Comparison of ENCODE assay signal across 1 cellular context in the genomic region with DNA sequence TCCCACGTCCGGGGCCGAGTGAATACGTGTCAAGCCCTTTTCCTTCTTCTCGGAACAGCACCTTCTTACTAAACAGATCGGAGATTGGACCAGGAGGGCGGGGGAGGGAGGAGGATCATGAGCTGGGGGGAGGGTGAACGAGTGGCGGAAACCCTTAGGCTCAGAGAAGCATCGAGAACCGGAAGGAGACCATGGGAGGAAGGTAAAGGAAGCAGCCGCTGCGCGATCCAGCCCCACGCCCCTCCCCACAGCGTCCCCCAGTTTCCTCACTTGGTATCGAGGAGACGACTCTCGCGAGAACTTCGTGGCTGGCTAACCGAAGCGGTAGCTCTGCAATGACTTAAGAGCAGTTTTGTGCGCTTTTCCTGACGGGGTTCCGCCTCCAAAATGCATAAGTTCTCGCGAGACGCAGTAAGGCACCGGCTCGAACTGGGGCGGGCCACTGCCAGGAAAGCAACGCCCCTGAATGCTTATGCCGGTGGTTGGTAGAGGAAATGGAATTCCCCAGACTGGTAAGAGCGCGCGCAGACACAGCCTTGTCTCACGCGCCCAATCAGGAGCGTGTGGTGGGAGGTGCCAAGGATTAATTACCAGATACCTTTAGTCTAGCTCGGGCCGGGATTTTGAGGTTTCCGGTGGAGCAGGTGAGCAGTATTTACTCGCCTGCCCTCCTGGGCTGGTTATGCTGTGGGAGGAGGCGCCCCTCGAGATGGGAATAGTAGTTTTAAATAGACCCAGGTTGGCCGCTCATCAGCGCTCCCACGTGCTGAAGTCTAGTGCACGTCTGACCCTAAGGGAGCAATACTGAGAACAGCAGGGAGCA.
TF ChIP-seq lines count a peak whose summit lies in the region.

No MANE protein-coding gene starts in this region.

TF ChIP-seq in HEK293, 187 proteins besides CTCF, POLR2A, EP300 and RAD21 (continued from another document and continues in another):
- TF ChIP-seq, protein P1, sequence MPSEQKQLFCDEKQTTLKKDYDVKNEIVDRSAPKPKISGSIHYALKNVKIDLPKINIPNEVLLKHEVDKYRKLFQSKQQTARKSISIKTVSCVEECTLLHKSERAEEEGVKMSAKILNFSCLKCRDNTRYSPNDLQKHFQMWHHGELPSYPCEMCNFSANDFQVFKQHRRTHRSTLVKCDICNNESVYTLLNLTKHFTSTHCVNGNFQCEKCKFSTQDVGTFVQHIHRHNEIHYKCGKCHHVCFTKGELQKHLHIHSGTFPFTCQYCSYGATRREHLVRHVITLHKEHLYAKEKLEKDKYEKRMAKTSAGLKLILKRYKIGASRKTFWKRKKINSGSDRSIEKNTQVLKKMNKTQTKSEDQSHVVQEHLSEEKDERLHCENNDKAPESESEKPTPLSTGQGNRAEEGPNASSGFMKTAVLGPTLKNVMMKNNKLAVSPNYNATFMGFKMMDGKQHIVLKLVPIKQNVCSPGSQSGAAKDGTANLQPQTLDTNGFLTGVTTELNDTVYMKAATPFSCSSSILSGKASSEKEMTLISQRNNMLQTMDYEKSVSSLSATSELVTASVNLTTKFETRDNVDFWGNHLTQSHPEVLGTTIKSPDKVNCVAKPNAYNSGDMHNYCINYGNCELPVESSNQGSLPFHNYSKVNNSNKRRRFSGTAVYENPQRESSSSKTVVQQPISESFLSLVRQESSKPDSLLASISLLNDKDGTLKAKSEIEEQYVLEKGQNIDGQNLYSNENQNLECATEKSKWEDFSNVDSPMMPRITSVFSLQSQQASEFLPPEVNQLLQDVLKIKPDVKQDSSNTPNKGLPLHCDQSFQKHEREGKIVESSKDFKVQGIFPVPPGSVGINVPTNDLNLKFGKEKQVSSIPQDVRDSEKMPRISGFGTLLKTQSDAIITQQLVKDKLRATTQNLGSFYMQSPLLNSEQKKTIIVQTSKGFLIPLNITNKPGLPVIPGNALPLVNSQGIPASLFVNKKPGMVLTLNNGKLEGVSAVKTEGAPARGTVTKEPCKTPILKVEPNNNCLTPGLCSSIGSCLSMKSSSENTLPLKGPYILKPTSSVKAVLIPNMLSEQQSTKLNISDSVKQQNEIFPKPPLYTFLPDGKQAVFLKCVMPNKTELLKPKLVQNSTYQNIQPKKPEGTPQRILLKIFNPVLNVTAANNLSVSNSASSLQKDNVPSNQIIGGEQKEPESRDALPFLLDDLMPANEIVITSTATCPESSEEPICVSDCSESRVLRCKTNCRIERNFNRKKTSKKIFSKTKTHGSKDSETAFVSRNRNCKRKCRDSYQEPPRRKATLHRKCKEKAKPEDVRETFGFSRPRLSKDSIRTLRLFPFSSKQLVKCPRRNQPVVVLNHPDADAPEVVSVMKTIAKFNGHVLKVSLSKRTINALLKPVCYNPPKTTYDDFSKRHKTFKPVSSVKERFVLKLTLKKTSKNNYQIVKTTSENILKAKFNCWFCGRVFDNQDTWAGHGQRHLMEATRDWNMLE (tag by site-specific recombination; conservative IDR thresholded peaks at IDR 0.05; ENCODE audit: low read depth): peak; percentile 58; the same call in 1 of the 2 replicates
- TF ChIP-seq ZNF555 (tag by site-specific recombination; conservative IDR thresholded peaks at IDR 0.05) (no peak), GFI1B (tag by site-specific recombination; IDR thresholded peaks at IDR 0.05) (no peak), ZEB2 (tag by site-specific recombination; IDR thresholded peaks at IDR 0.05) (peak; percentile 85), SP7 (tag by site-specific recombination; IDR thresholded peaks at IDR 0.05) (peak; percentile 80), ZNF677 (tag by site-specific recombination; IDR thresholded peaks at IDR 0.05) (no peak), ZNF155 (tag by site-specific recombination; IDR thresholded peaks at IDR 0.05) (no peak), WT1 (tag by site-specific recombination; IDR thresholded peaks at IDR 0.05) (peak; percentile 50; the same call in 1 of the 2 replicates), SCRT2 (tag by site-specific recombination; IDR thresholded peaks at IDR 0.05) (no peak), ZNF514 (tag by site-specific recombination; IDR thresholded peaks at IDR 0.05) (no peak), ZBTB17 (tag by site-specific recombination; IDR thresholded peaks at IDR 0.05) (peak; percentile 61), ZNF544 (tag by site-specific recombination; IDR thresholded peaks at IDR 0.05) (no peak), ZBTB1 (tag by site-specific recombination; IDR thresholded peaks at IDR 0.05) (no peak), ZBTB8A (tag by site-specific recombination; IDR thresholded peaks at IDR 0.05) (no peak), ZNF629 (tag by site-specific recombination; IDR thresholded peaks at IDR 0.05) (peak; percentile 68), FEZF1 (tag by site-specific recombination; IDR thresholded peaks at IDR 0.05) (peak; percentile 71), ZSCAN23 (tag by site-specific recombination; IDR thresholded peaks at IDR 0.05) (no peak), ZNF510 (tag by site-specific recombination; IDR thresholded peaks at IDR 0.05; ENCODE audit: insufficient replicate concordance) (no peak), ZNF548 (tag by site-specific recombination; IDR thresholded peaks at IDR 0.05) (no peak), REPIN1 (tag by site-specific recombination; IDR thresholded peaks at IDR 0.05; ENCODE audit: low read depth) (0 out of 2 replicates have a peak, but pooled peaks have one; percentile 3), GLI4 (tag by site-specific recombination; IDR thresholded peaks at IDR 0.05) (0 out of 2 replicates have a peak, but pooled peaks have one; percentile 2), KLF16 (tag by site-specific recombination; IDR thresholded peaks at IDR 0.05) (peak; percentile 10), ZNF366 (tag by site-specific recombination; conservative IDR thresholded peaks at IDR 0.05) (no peak; the same call in 1 of the 2 replicates), ZNF391 (tag by site-specific recombination; IDR thresholded peaks at IDR 0.05; ENCODE audit: borderline replicate concordance, low read depth) (no peak), ZBTB20 (tag by site-specific recombination; IDR thresholded peaks at IDR 0.05) (peak; percentile 70), ZNF184 (tag by site-specific recombination; IDR thresholded peaks at IDR 0.05) (0 out of 2 replicates have a peak, but pooled peaks have one; percentile 14), ZNF202 (tag by site-specific recombination; IDR thresholded peaks at IDR 0.05; ENCODE audit: borderline replicate concordance) (no peak), ZNF785 (tag by site-specific recombination; IDR thresholded peaks at IDR 0.05) (0 out of 2 replicates have a peak, but pooled peaks have one; percentile 7), ZNF341 (tag by site-specific recombination; IDR thresholded peaks at IDR 0.05; ENCODE audit: low read depth) (peak; percentile 93), ZBTB21 (tag by site-specific recombination; IDR thresholded peaks at IDR 0.05) (peak; percentile 44; the same call in 1 of the 2 replicates)
- TF ChIP-seq, protein P2, sequence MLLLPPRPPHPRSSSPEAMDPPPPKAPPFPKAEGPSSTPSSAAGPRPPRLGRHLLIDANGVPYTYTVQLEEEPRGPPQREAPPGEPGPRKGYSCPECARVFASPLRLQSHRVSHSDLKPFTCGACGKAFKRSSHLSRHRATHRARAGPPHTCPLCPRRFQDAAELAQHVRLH (tag by site-specific recombination; IDR thresholded peaks at IDR 0.05): peak; percentile 85
- TF ChIP-seq, protein P3, sequence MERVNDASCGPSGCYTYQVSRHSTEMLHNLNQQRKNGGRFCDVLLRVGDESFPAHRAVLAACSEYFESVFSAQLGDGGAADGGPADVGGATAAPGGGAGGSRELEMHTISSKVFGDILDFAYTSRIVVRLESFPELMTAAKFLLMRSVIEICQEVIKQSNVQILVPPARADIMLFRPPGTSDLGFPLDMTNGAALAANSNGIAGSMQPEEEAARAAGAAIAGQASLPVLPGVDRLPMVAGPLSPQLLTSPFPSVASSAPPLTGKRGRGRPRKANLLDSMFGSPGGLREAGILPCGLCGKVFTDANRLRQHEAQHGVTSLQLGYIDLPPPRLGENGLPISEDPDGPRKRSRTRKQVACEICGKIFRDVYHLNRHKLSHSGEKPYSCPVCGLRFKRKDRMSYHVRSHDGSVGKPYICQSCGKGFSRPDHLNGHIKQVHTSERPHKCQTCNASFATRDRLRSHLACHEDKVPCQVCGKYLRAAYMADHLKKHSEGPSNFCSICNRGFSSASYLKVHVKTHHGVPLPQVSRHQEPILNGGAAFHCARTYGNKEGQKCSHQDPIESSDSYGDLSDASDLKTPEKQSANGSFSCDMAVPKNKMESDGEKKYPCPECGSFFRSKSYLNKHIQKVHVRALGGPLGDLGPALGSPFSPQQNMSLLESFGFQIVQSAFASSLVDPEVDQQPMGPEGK (tag by site-specific recombination; IDR thresholded peaks at IDR 0.05): peak; percentile 8; the same call in 1 of the 2 replicates
- TF ChIP-seq, protein P4, sequence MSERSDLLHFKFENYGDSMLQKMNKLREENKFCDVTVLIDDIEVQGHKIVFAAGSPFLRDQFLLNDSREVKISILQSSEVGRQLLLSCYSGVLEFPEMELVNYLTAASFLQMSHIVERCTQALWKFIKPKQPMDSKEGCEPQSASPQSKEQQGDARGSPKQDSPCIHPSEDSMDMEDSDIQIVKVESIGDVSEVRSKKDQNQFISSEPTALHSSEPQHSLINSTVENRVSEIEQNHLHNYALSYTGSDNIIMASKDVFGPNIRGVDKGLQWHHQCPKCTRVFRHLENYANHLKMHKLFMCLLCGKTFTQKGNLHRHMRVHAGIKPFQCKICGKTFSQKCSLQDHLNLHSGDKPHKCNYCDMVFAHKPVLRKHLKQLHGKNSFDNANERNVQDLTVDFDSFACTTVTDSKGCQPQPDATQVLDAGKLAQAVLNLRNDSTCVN (tag by site-specific recombination; optimal IDR thresholded peaks at IDR 0.05): no peak
- TF ChIP-seq, protein P5, sequence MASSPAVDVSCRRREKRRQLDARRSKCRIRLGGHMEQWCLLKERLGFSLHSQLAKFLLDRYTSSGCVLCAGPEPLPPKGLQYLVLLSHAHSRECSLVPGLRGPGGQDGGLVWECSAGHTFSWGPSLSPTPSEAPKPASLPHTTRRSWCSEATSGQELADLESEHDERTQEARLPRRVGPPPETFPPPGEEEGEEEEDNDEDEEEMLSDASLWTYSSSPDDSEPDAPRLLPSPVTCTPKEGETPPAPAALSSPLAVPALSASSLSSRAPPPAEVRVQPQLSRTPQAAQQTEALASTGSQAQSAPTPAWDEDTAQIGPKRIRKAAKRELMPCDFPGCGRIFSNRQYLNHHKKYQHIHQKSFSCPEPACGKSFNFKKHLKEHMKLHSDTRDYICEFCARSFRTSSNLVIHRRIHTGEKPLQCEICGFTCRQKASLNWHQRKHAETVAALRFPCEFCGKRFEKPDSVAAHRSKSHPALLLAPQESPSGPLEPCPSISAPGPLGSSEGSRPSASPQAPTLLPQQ (tag by site-specific recombination; IDR thresholded peaks at IDR 0.05): no peak
- TF ChIP-seq, protein P6, sequence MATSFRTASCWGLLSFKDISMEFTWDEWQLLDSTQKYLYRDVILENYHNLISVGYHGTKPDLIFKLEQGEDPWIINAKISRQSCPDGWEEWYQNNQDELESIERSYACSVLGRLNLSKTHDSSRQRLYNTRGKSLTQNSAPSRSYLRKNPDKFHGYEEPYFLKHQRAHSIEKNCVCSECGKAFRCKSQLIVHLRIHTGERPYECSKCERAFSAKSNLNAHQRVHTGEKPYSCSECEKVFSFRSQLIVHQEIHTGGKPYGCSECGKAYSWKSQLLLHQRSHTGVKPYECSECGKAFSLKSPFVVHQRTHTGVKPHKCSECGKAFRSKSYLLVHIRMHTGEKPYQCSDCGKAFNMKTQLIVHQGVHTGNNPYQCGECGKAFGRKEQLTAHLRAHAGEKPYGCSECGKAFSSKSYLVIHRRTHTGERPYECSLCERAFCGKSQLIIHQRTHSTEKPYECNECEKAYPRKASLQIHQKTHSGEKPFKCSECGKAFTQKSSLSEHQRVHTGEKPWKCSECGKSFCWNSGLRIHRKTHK (tag by site-specific recombination; IDR thresholded peaks at IDR 0.05): no peak
- TF ChIP-seq, protein P7, sequence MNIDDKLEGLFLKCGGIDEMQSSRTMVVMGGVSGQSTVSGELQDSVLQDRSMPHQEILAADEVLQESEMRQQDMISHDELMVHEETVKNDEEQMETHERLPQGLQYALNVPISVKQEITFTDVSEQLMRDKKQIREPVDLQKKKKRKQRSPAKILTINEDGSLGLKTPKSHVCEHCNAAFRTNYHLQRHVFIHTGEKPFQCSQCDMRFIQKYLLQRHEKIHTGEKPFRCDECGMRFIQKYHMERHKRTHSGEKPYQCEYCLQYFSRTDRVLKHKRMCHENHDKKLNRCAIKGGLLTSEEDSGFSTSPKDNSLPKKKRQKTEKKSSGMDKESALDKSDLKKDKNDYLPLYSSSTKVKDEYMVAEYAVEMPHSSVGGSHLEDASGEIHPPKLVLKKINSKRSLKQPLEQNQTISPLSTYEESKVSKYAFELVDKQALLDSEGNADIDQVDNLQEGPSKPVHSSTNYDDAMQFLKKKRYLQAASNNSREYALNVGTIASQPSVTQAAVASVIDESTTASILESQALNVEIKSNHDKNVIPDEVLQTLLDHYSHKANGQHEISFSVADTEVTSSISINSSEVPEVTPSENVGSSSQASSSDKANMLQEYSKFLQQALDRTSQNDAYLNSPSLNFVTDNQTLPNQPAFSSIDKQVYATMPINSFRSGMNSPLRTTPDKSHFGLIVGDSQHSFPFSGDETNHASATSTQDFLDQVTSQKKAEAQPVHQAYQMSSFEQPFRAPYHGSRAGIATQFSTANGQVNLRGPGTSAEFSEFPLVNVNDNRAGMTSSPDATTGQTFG (tag by site-specific recombination; IDR thresholded peaks at IDR 0.05; ENCODE audit: borderline replicate concordance): no peak
- TF ChIP-seq, protein P8, sequence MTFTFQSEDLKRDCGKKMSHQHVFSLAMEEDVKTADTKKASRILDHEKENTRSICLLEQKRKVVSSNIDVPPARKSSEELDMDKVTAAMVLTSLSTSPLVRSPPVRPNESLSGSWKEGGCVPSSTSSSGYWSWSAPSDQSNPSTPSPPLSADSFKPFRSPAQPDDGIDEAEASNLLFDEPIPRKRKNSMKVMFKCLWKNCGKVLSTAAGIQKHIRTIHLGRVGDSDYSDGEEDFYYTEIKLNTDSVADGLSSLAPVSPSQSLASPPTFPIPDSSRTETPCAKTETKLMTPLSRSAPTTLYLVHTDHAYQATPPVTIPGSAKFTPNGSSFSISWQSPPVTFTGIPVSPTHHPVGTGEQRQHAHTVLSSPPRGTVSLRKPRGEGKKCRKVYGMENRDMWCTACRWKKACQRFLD (tag by site-specific recombination; IDR thresholded peaks at IDR 0.05): no peak
- TF ChIP-seq, protein P9, sequence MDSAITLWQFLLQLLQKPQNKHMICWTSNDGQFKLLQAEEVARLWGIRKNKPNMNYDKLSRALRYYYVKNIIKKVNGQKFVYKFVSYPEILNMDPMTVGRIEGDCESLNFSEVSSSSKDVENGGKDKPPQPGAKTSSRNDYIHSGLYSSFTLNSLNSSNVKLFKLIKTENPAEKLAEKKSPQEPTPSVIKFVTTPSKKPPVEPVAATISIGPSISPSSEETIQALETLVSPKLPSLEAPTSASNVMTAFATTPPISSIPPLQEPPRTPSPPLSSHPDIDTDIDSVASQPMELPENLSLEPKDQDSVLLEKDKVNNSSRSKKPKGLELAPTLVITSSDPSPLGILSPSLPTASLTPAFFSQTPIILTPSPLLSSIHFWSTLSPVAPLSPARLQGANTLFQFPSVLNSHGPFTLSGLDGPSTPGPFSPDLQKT (IDR thresholded peaks at IDR 0.05; ENCODE audit: borderline replicate concordance, low read depth, low read length): peak; percentile 72; the same call in 1 of the 2 replicates
- TF ChIP-seq, protein P10, sequence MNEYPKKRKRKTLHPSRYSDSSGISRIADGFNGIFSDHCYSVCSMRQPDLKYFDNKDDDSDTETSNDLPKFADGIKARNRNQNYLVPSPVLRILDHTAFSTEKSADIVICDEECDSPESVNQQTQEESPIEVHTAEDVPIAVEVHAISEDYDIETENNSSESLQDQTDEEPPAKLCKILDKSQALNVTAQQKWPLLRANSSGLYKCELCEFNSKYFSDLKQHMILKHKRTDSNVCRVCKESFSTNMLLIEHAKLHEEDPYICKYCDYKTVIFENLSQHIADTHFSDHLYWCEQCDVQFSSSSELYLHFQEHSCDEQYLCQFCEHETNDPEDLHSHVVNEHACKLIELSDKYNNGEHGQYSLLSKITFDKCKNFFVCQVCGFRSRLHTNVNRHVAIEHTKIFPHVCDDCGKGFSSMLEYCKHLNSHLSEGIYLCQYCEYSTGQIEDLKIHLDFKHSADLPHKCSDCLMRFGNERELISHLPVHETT (tag by site-specific recombination; IDR thresholded peaks at IDR 0.05): no peak
